20 cellular contexts compared by ENCODE assay signal in genomic region chr11:128879817-128880216, GRCh38. TPM values are rescaled to one million over a fixed set of nuclear protein-coding genes. Genes with fewer than 3 reads are reported as not detected.
"Had no signal": no experiment of that assay in that cellular context is flagged by ENCODE, and none has a peak within 500 bp of the region (broad histone marks: within the 10 kb centered on the region; RNA-seq: fewer than 3 reads in every experiment).

No MANE protein-coding gene starts in this region.

- H3K27me3 ChIP-seq: body of pancreas, right atrium auricular region, vagina had no signal

- H3K36me3 Mint-ChIP-seq: activated naive CD4-positive, alpha-beta T cell treated with anti-CD3 and anti-CD28 coated beads, Interleukin-2, amount 50 U/mL, for 24 hours; natural killer cell had no signal

- ATAC-seq: body of pancreas, left lobe of liver, natural killer cell had no signal

- H3K9me3 ChIP-seq: body of pancreas, esophagus muscularis mucosa, right atrium auricular region, transverse colon, vagina had no signal

- H3K36me3 ChIP-seq: esophagus muscularis mucosa, right atrium auricular region, transverse colon, vagina had no signal

- H3K4me1 ChIP-seq: esophagus muscularis mucosa, right atrium auricular region, transverse colon, vagina had no signal

- H3K4me3 Mint-ChIP-seq: activated naive CD4-positive, alpha-beta T cell treated with anti-CD3 and anti-CD28 coated beads, Interleukin-2, amount 50 U/mL, for 24 hours; activated T-cell treated with anti-CD3 and anti-CD28 coated beads, Interleukin-2, amount 50 U/mL, for 24 hours; natural killer cell had no signal

- H3K27ac Mint-ChIP-seq: activated naive CD4-positive, alpha-beta T cell treated with anti-CD3 and anti-CD28 coated beads, Interleukin-2, amount 50 U/mL, for 24 hours; activated T-cell treated with anti-CD3 and anti-CD28 coated beads, Interleukin-2, amount 50 U/mL, for 24 hours; natural killer cell had no signal

- H3K9me3 Mint-ChIP-seq: activated naive CD4-positive, alpha-beta T cell treated with anti-CD3 and anti-CD28 coated beads, Interleukin-2, amount 50 U/mL, for 24 hours; activated T-cell treated with anti-CD3 and anti-CD28 coated beads, Interleukin-2, amount 50 U/mL, for 24 hours; natural killer cell had no signal

- H3K4me3 ChIP-seq: body of pancreas, coronary artery, esophagus muscularis mucosa, right atrium auricular region, skin epidermis, transverse colon, vagina had no signal

- H3K4me1 Mint-ChIP-seq: activated naive CD4-positive, alpha-beta T cell treated with anti-CD3 and anti-CD28 coated beads, Interleukin-2, amount 50 U/mL, for 24 hours had no signal

- DNase-seq: activated CD4-positive, alpha-beta T cell treated with anti-CD3 and anti-CD28 coated beads for 1 hour; activated CD4-positive, alpha-beta T cell treated with anti-CD3 and anti-CD28 coated beads, Interleukin-2, amount 50 U/mL, for 4 hours; activated T-cell treated with anti-CD3 and anti-CD28 coated beads, Interleukin-2, amount 50 U/mL, for 24 hours; amniotic stem cell; body of pancreas; central memory CD4-positive, alpha-beta T cell; islet precursor cell; natural killer cell; nucleus accumbens; posterior cingulate gyrus; stimulated activated CD4-positive, alpha-beta T cell treated with anti-CD3 and anti-CD28 coated beads, Interleukin-4, amount 100 ng/mL, for 24 hours; stimulated activated naive CD4-positive, alpha-beta T cell; transverse colon had no signal

- H3K27ac ChIP-seq: body of pancreas, coronary artery, esophagus muscularis mucosa, right atrium auricular region, skin epidermis, transverse colon, vagina had no signal

RNA-seq across cellular contexts. Expression of gene KCNJ1, which starts 12.7 kb away (rescaled TPM):
- total RNA-seq: body of pancreas, esophagus muscularis mucosa, left lobe of liver, natural killer cell, right atrium auricular region, transverse colon had no signal
